In genomic region chr19:681029-681626, GRCh38 we compare ENCODE assay signal across 6 cellular contexts. TPM values are rescaled to one million over a fixed set of nuclear protein-coding genes. Genes with fewer than 3 reads are reported as not detected.
A peak's percentile ranks its signal among the peaks of the same experiment; 100 is the strongest.
DNase-seq lines count a peak whose midpoint lies in the region; TF ChIP-seq lines count a peak whose summit lies in the region.

No MANE protein-coding gene starts in this region.

- TF ChIP-seq CTCF in brain (conservative IDR thresholded peaks at IDR 0.05) (no peak), neural crest cell (conservative IDR thresholded peaks at IDR 0.05) (no peak)

- H3K9me3 Mint-ChIP-seq in activated naive CD4-positive, alpha-beta T cell treated with anti-CD3 and anti-CD28 coated beads, Interleukin-2, amount 10 ng/mL, durations not matched to agents 7 days and 5 days, result no peaks in the 10 kb centered on the region
- H3K9me3 Mint-ChIP-seq in brain (peaks cover 0 to 2% (median 0%) of the 10 kb centered on the region in 5 experiments), neural crest cell (no peaks in the 10 kb centered on the region)

- peak; percentile 92 for DNase-seq in activated naive CD4-positive, alpha-beta T cell treated with anti-CD3 and anti-CD28 coated beads, Interleukin-2, amount 10 ng/mL, durations not matched to agents 7 days and 5 days
- DNase-seq in activated naive CD4-positive, alpha-beta T cell treated with Interleukin-2 at 50 U/mL for 16 hours, result no peak
- no peak for DNase-seq in neural crest cell (ENCODE audit: low read depth, low spot score)
- DNase-seq in GOT3 (lab: John Stamatoyannopoulos, UW), result no peak
- DNase-seq in GM03348 (ENCODE audit: low spot score), result no peak

- H3K4me3 Mint-ChIP-seq in activated naive CD4-positive, alpha-beta T cell treated with anti-CD3 and anti-CD28 coated beads, Interleukin-2, amount 10 ng/mL, durations not matched to agents 7 days and 5 days, result peak overlapping the region; percentile 78
- H3K4me3 Mint-ChIP-seq in brain, result peak overlapping the region; percentile 86 to 97 (median 91)
- peak overlapping the region; percentile 96 for H3K4me3 Mint-ChIP-seq in neural crest cell

- CTCF ChIA-PET in activated naive CD4-positive, alpha-beta T cell treated with anti-CD3 and anti-CD28 coated beads, Interleukin-2, amount 10 ng/mL, durations not matched to agents 7 days and 5 days (lab: Charles Lee), result no interaction called here

- no peaks in the 10 kb centered on the region for H3K36me3 Mint-ChIP-seq in activated naive CD4-positive, alpha-beta T cell treated with anti-CD3 and anti-CD28 coated beads, Interleukin-2, amount 10 ng/mL, durations not matched to agents 7 days and 5 days
- no peaks in the 10 kb centered on the region for H3K36me3 Mint-ChIP-seq in brain
- no peaks in the 10 kb centered on the region for H3K36me3 Mint-ChIP-seq in neural crest cell (ENCODE audit: low read depth)

- H3K27ac Mint-ChIP-seq in activated naive CD4-positive, alpha-beta T cell treated with anti-CD3 and anti-CD28 coated beads, Interleukin-2, amount 10 ng/mL, durations not matched to agents 7 days and 5 days, result peak overlapping the region; percentile 99
- H3K27ac Mint-ChIP-seq in brain (peak overlapping the region; percentile 97 to 99 (median 98)), neural crest cell (ENCODE audit: unreplicated experiment) (peak overlapping the region; percentile 99)

- peaks cover 9% of the 10 kb centered on the region for H3K4me1 Mint-ChIP-seq in activated naive CD4-positive, alpha-beta T cell treated with anti-CD3 and anti-CD28 coated beads, Interleukin-2, amount 10 ng/mL, durations not matched to agents 7 days and 5 days
- H3K4me1 Mint-ChIP-seq in brain, result peaks cover 16% of the 10 kb centered on the region
- H3K4me1 Mint-ChIP-seq in neural crest cell, result peaks cover 6% of the 10 kb centered on the region

- peaks cover 33% of the 10 kb centered on the region for H3K27me3 Mint-ChIP-seq in activated naive CD4-positive, alpha-beta T cell treated with anti-CD3 and anti-CD28 coated beads, Interleukin-2, amount 10 ng/mL, durations not matched to agents 7 days and 5 days
- H3K27me3 Mint-ChIP-seq in brain (peaks cover 12% of the 10 kb centered on the region), neural crest cell (ENCODE audit: low read depth) (peaks cover 22% of the 10 kb centered on the region)

RNA-seq across cellular contexts. Expression of gene FSTL3, which starts 4.9 kb away (rescaled TPM):
- polyA plus RNA-seq in brain (ENCODE audit: insufficient read depth, low read depth, low replicate concordance), result 10.9 TPM
- 7.7 and 8.9 TPM in 2 replicates for total RNA-seq in neural crest cell

RNA-seq across cellular contexts. Expression of gene PRSS57, which starts 14.1 kb away (rescaled TPM):
- not detected for polyA plus RNA-seq in brain (ENCODE audit: insufficient read depth, low read depth, low replicate concordance)
- total RNA-seq in neural crest cell, result not detected in 2 replicates

RNA-seq across cellular contexts. Expression of gene RNF126, which starts 18.1 kb away (rescaled TPM):
- 58.5 TPM for polyA plus RNA-seq in brain (ENCODE audit: insufficient read depth, low read depth, low replicate concordance)
- 50.6 and 55.9 TPM in 2 replicates for total RNA-seq in neural crest cell

RNA-seq across cellular contexts. Expression of gene PALM, which starts 27.6 kb away (rescaled TPM):
- polyA plus RNA-seq in brain (ENCODE audit: insufficient read depth, low read depth, low replicate concordance), result 384 TPM
- total RNA-seq in neural crest cell, result 45.1 and 52.1 TPM in 2 replicates

RNA-seq across cellular contexts. Expression of gene FGF22, which starts 41.4 kb away (rescaled TPM):
- polyA plus RNA-seq in brain (ENCODE audit: insufficient read depth, low read depth, low replicate concordance), result 1.6 TPM
- total RNA-seq in neural crest cell, result 0.51 and 0.84 TPM in 2 replicates
